Comparison of ENCODE assay signal across 17 cellular contexts in genomic region chr3:176650478-176650877, GRCh38.
DNase-seq lines count a peak whose midpoint lies in the region; ATAC-seq and TF ChIP-seq lines count a peak whose summit lies in the region.
"Had no signal": no experiment of that assay in that cellular context is flagged by ENCODE, and none has a peak within 500 bp of the region (broad histone marks: within the 10 kb centered on the region; RNA-seq: fewer than 3 reads in every experiment).

No MANE protein-coding gene starts in this region.

- no peaks in the 10 kb centered on the region for H3K79me2 ChIP-seq in HCT116 (ENCODE audit: insufficient read depth, low read length)

- no peaks in the 10 kb centered on the region for H3K36me3 Mint-ChIP-seq in Calu3 (ENCODE audit: insufficient read depth, unreplicated experiment)
- H3K36me3 Mint-ChIP-seq: WTC11 had no signal

- no peak for TF ChIP-seq RAD21 in HCT116 (IDR thresholded peaks at IDR 0.05; ENCODE audit: low read depth)

- H3K27ac ChIP-seq in HCT116 (ENCODE audit: low read depth, low read length) = no peak overlapping the region
- H3K27ac ChIP-seq: dorsolateral prefrontal cortex, neutrophil, tibial artery had no signal

- H3K27me3 Mint-ChIP-seq in Calu3 (ENCODE audit: unreplicated experiment) = no peaks in the 10 kb centered on the region

- no peak overlapping the region for H2AFZ ChIP-seq in HCT116 (ENCODE audit: low read depth, low read length, poor library complexity, severe bottlenecking)

- CTCF ChIA-PET in Calu3 (lab: Charles Lee) = no interaction called here
- CTCF ChIA-PET in HCT116 (lab: Charles Lee) = no interaction called here

- RAD21 ChIA-PET in HCT116 (lab: Charles Lee; ENCODE audit: low non-redundant PET in 1 of 2, low total read pairs in 2 of 2, uncharacterized antibody in 2 of 2, unreplicated experiment in 2 of 2) = no interaction called here

- H3K4me3 Mint-ChIP-seq in Calu3 (ENCODE audit: low read depth, unreplicated experiment) = no peak overlapping the region
- H3K4me3 Mint-ChIP-seq: WTC11 had no signal

- H3K9me3 Mint-ChIP-seq in Calu3 (ENCODE audit: low read depth, unreplicated experiment) = no peaks in the 10 kb centered on the region
- H3K9me3 Mint-ChIP-seq: WTC11 had no signal

- intact Hi-C loops in Calu3 (cut with micrococcal nuclease; ENCODE audit: unreplicated experiment) = no loop called here
- intact Hi-C loops in HCT116 (cut with micrococcal nuclease) = no loop called here

- BruUV-seq in Calu3 (replicated peaks; lab: Mats Ljungman, UMichigan) (no TSS peak), HCT116 (replicated peaks; lab: Mats Ljungman, UMichigan) (no TSS peak)

- no peak for TF ChIP-seq POLR2A in HCT116 (IDR thresholded peaks at IDR 0.05; ENCODE audit: borderline replicate concordance, extremely low read depth, insufficient read depth, insufficient read length)

- H3K36me3 ChIP-seq in HCT116 (ENCODE audit: control insufficient read depth in 1 of 2, insufficient read depth in 2 of 2, low read length in 2 of 2) = no peaks in the 10 kb centered on the region
- H3K36me3 ChIP-seq: neutrophil, tibial artery had no signal

- H3K27me3 ChIP-seq in HCT116 (ENCODE audit: insufficient read depth, low read length) = no peaks in the 10 kb centered on the region
- H3K27me3 ChIP-seq: dorsolateral prefrontal cortex, neutrophil, tibial artery had no signal

- ATAC-seq in HCT116 (peak; percentile 63), HG02678 (IDR thresholded peaks at IDR 0.05; ENCODE audit: unreplicated experiment) (no peak)
- ATAC-seq: WTC11 had no signal

- H4K20me1 ChIP-seq in HCT116 (ENCODE audit: insufficient read depth) = no peaks in the 10 kb centered on the region

- POLR2A ChIA-PET in HCT116 (lab: Charles Lee) = no interaction called here

- TF ChIP-seq CTCF in Calu3 (IDR thresholded peaks at IDR 0.05; ENCODE audit: unreplicated experiment) (peak; percentile 10), HCT116 (IDR thresholded peaks at IDR 0.05 in 2 of 3, conservative IDR thresholded peaks at IDR 0.05 in 1 of 3; ENCODE audit: borderline replicate concordance in 1 of 3, insufficient read depth in 1 of 3, low read depth in 2 of 3, low read length in 2 of 3) (peak in 2 of 3 experiments; percentile 26 to 50; a peak in 3 of 6 replicates)

- no peak for DNase-seq in Calu3
- DNase-seq in HCT116 (ENCODE audit: low read depth, low spot score) = no peak
- DNase-seq in RKO (ENCODE audit: low spot score) = peak; percentile 72
- peak; percentile 23 for DNase-seq in foreskin melanocyte
- DNase-seq in mucosa of gallbladder (ENCODE audit: low spot score) = no peak
- no peak for DNase-seq in putamen (ENCODE audit: low spot score)
- no peak for DNase-seq in NCI-H1105 (lab: John Stamatoyannopoulos, UW)
- DNase-seq: activated effector memory CD4-positive, alpha-beta T cell treated with Interleukin-2 at 50 U/mL for 16 hours; dorsolateral prefrontal cortex; islet precursor cell; KBM-7; NK-92 treated with Interleukin-12 subunit alpha and Interleukin-12 subunit beta, amount 100 ng/mL, for 24 hours; stimulated activated CD4-positive, alpha-beta T cell treated with anti-CD3 and anti-CD28 coated beads, Interleukin-4, amount 100 ng/mL, for 24 hours; tibial artery had no signal

- no peak overlapping the region for H3K9ac ChIP-seq in HCT116 (ENCODE audit: low read length)

- no peak overlapping the region for H3K4me2 ChIP-seq in HCT116 (ENCODE audit: low read length)

- no peaks in the 10 kb centered on the region for H3K4me1 ChIP-seq in HCT116 (ENCODE audit: control insufficient read depth in 1 of 2, insufficient read depth in 2 of 2, low read length in 2 of 2)
- H3K4me1 ChIP-seq: tibial artery had no signal

- no peaks in the 10 kb centered on the region for H3K9me2 ChIP-seq in HCT116 (ENCODE audit: insufficient read depth)

- H3K9me3 ChIP-seq in HCT116 (ENCODE audit: control insufficient read depth in 1 of 2, insufficient read depth in 1 of 2, low read depth in 1 of 2, low read length in 2 of 2) = no peaks in the 10 kb centered on the region
- H3K9me3 ChIP-seq: neutrophil, tibial artery had no signal

- H3K4me1 Mint-ChIP-seq in Calu3 (ENCODE audit: low read depth, unreplicated experiment) = no peaks in the 10 kb centered on the region
- H3K4me1 Mint-ChIP-seq: WTC11 had no signal

- no peak overlapping the region for H3K4me3 ChIP-seq in HCT116 (replicated peaks in 1 of 2; ENCODE audit: low read depth in 1 of 2, low read length in 2 of 2)
- H3K4me3 ChIP-seq: dorsolateral prefrontal cortex, tibial artery had no signal

- no peak overlapping the region for H3K27ac Mint-ChIP-seq in Calu3 (ENCODE audit: unreplicated experiment)
- H3K27ac Mint-ChIP-seq: WTC11 had no signal

TF ChIP-seq in HCT116, 20 proteins besides CTCF, POLR2A, EP300 and RAD21:
- TF ChIP-seq TCF7L2 (IDR thresholded peaks at IDR 0.05; ENCODE audit: borderline replicate concordance, extremely low read depth, insufficient read depth, insufficient read length) (no peak), REST (IDR thresholded peaks at IDR 0.05; ENCODE audit: low read depth) (no peak), ELF1 (IDR thresholded peaks at IDR 0.05; ENCODE audit: borderline replicate concordance, low read depth) (no peak), YY1 (IDR thresholded peaks at IDR 0.05; ENCODE audit: extremely low read depth, insufficient replicate concordance, low read depth, low read length) (no peak), JUND (IDR thresholded peaks at IDR 0.05) (no peak), CEBPB (IDR thresholded peaks at IDR 0.05; ENCODE audit: low read depth) (no peak), SIN3A (IDR thresholded peaks at IDR 0.05; ENCODE audit: low read depth) (no peak), POLR2AphosphoS5 (IDR thresholded peaks at IDR 0.05; ENCODE audit: low read depth, low read length) (no peak), ZBTB33 (IDR thresholded peaks at IDR 0.05; ENCODE audit: extremely low read depth, insufficient replicate concordance, low read length) (no peak), FOSL1 (IDR thresholded peaks at IDR 0.05; ENCODE audit: low read depth) (no peak), CBX3 (IDR thresholded peaks at IDR 0.05; ENCODE audit: low read depth) (no peak), EZH2phosphoT487 (IDR thresholded peaks at IDR 0.05; ENCODE audit: borderline replicate concordance) (no peak), MAX (IDR thresholded peaks at IDR 0.05) (no peak), EZH2 (IDR thresholded peaks at IDR 0.05) (no peak), ZNF274 (IDR thresholded peaks at IDR 0.05; ENCODE audit: low read depth, low read length) (no peak), SRF (IDR thresholded peaks at IDR 0.05; ENCODE audit: low read depth) (no peak), ATF3 (IDR thresholded peaks at IDR 0.05) (no peak)

Comparison
In these comparisons a context has a peak if more than half of its experiments do, and no peak if none do; other contexts are left out.
1. DNase-seq: peak in RKO (single experiment) and foreskin melanocyte (single experiment); none in Calu3 (single experiment), HCT116 (single experiment), mucosa of gallbladder (single experiment), putamen (single experiment) and NCI-H1105 (single experiment).